23 cellular contexts compared by ENCODE assay signal in genomic region chr15:35854398-35854797, GRCh38.
"Had no signal": no experiment of that assay in that cellular context is flagged by ENCODE, and none has a peak within 500 bp of the region (broad histone marks: within the 10 kb centered on the region; RNA-seq: fewer than 3 reads in every experiment).

No MANE protein-coding gene starts in this region.

- H3K4me3 Mint-ChIP-seq: natural killer cell treated with Interleukin-12 subunit alpha and Interleukin-12 subunit beta and Interleukin-15 and Interleukin-18, amount 100 ng/mL, for 72 hours; stimulated activated effector memory CD8-positive, alpha-beta T cell treated with anti-CD3 and anti-CD28 coated beads, Interleukin-12 subunit alpha, Interleukin-12 subunit beta, amount 100 ng/mL, for 72 hours; type B pancreatic cell had no signal

- H3K27me3 Mint-ChIP-seq: natural killer cell treated with Interleukin-12 subunit alpha and Interleukin-12 subunit beta and Interleukin-15 and Interleukin-18, amount 100 ng/mL, for 72 hours; type B pancreatic cell had no signal

- H3K9me3 Mint-ChIP-seq: stimulated activated effector memory CD8-positive, alpha-beta T cell treated with anti-CD3 and anti-CD28 coated beads, Interleukin-12 subunit alpha, Interleukin-12 subunit beta, amount 100 ng/mL, for 72 hours; type B pancreatic cell had no signal

- DNase-seq: cerebellar nuclear complex; colonic mucosa; dermis blood vessel endothelial cell; effector CD4-positive, alpha-beta T cell; foreskin melanocyte; heart left ventricle; left ventricle myocardium inferior; lower lobe of right lung; mesenchymal stem cell; midbrain; posterior cingulate gyrus; right cardiac atrium; stimulated activated CD4-positive, alpha-beta T cell treated with anti-CD3 and anti-CD28 coated beads, Interleukin-4, amount 100 ng/mL, for 1 hour; stimulated activated CD8-positive, alpha-beta memory T cell treated with anti-CD3 and anti-CD28 coated beads, Interleukin-4, amount 100 ng/mL, for 48 hours; stimulated activated naive CD8-positive, alpha-beta T cell treated with anti-CD3 and anti-CD28 coated beads, Interleukin-15, Interleukin-2, amounts not matched to agents 100 U/mL and 50 U/mL, for 24 hours; thyroid gland had no signal

- H3K27ac Mint-ChIP-seq: natural killer cell treated with Interleukin-12 subunit alpha and Interleukin-12 subunit beta and Interleukin-15 and Interleukin-18, amount 100 ng/mL, for 72 hours; stimulated activated effector memory CD8-positive, alpha-beta T cell treated with anti-CD3 and anti-CD28 coated beads, Interleukin-12 subunit alpha, Interleukin-12 subunit beta, amount 100 ng/mL, for 72 hours; type B pancreatic cell had no signal

- FAIRE-seq: islet of Langerhans, urothelium cell line had no signal

- H3K4me1 Mint-ChIP-seq: stimulated activated effector memory CD8-positive, alpha-beta T cell treated with anti-CD3 and anti-CD28 coated beads, Interleukin-12 subunit alpha, Interleukin-12 subunit beta, amount 100 ng/mL, for 72 hours had no signal

- H3K27me3 ChIP-seq: colonic mucosa, heart left ventricle, neutrophil, suprapubic skin, thyroid gland had no signal

- H3K36me3 Mint-ChIP-seq: natural killer cell treated with Interleukin-12 subunit alpha and Interleukin-12 subunit beta and Interleukin-15 and Interleukin-18, amount 100 ng/mL, for 72 hours; stimulated activated effector memory CD8-positive, alpha-beta T cell treated with anti-CD3 and anti-CD28 coated beads, Interleukin-12 subunit alpha, Interleukin-12 subunit beta, amount 100 ng/mL, for 72 hours; type B pancreatic cell had no signal

- H3K36me3 ChIP-seq: colonic mucosa, heart left ventricle, left ventricle myocardium inferior, lower lobe of right lung, neutrophil, suprapubic skin, thyroid gland had no signal

- H3K4me3 ChIP-seq: colonic mucosa, heart left ventricle, left ventricle myocardium inferior, lower lobe of right lung, suprapubic skin, thyroid gland had no signal

- ATAC-seq: heart left ventricle; lower lobe of right lung; natural killer cell treated with Interleukin-12 subunit alpha and Interleukin-12 subunit beta and Interleukin-15 and Interleukin-18, amount 100 ng/mL, for 72 hours; right cardiac atrium; stimulated activated effector memory CD8-positive, alpha-beta T cell treated with anti-CD3 and anti-CD28 coated beads, Interleukin-12 subunit alpha, Interleukin-12 subunit beta, amount 100 ng/mL, for 72 hours; stimulated activated naive CD8-positive, alpha-beta T cell treated with anti-CD3 and anti-CD28 coated beads, Interleukin-15, Interleukin-2, amounts not matched to agents 100 U/mL and 50 U/mL, for 24 hours had no signal
